1 cellular context compared by ENCODE assay signal in the genomic region with DNA sequence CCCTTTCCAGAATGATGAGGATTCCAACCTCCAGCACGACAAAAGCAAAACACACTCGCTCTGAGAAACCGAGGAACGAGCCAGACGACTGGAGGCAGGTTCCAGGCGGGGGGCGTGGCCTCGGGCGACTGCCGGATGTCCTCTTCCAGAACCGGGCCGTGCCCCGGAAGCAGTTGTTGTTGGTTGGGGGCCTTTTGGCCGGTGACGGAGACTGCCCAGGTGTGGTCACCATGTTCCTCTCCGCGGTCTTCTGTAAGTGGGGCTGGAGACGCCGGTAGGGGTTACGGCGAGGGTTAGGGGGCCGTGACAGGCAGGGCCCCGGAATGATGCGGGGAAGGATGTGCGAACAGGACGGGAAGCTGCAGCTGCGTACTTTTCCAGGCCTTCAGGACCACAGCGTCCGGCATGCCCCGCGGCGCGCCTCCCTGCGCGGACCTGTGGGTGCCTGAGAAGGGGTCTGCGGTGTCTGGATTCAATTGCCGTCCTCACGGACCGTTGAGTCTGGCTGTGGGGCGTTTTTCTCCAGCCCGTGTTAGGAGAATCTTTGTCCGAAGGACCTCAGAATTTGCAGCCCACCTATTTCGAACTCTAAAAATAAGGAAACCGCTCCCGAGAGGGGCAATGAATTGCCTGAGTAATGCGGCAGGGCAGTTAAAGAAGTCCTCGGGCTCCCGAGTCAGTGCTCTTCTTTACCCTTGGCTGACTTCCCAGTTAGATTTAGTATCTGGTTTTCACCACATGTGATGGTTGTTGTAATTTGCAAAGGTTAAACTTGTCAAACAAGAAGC.
TF ChIP-seq lines count a peak whose summit lies in the region.

A gene (plus strand): TSS at position 172 of the 788 bp plus-strand sequence. CDS start 59 bp downstream, at position 231.

TF ChIP-seq in HepG2, 621 proteins besides CTCF, POLR2A, EP300 and RAD21 (continued from another document and continues in another):
- TF ChIP-seq, protein P1, sequence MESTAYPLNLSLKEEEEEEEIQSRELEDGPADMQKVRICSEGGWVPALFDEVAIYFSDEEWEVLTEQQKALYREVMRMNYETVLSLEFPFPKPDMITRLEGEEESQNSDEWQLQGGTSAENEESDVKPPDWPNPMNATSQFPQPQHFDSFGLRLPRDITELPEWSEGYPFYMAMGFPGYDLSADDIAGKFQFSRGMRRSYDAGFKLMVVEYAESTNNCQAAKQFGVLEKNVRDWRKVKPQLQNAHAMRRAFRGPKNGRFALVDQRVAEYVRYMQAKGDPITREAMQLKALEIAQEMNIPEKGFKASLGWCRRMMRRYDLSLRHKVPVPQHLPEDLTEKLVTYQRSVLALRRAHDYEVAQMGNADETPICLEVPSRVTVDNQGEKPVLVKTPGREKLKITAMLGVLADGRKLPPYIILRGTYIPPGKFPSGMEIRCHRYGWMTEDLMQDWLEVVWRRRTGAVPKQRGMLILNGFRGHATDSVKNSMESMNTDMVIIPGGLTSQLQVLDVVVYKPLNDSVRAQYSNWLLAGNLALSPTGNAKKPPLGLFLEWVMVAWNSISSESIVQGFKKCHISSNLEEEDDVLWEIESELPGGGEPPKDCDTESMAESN (CRISPR knock-in tag; conservative IDR thresholded peaks at IDR 0.05): peak; percentile 93
- TF ChIP-seq PCBP2 (optimal IDR thresholded peaks at IDR 0.05; ENCODE audit: low read depth, low read length, poor library complexity, severe bottlenecking) (no peak), FOXA3 (CRISPR knock-in tag; IDR thresholded peaks at IDR 0.05) (peak; percentile 68; the same call in 1 of the 2 replicates), ZNF724P (CRISPR knock-in tag; IDR thresholded peaks at IDR 0.05; ENCODE audit: borderline replicate concordance) (peak; percentile 54; the same call in 1 of the 2 replicates), KLF15 (CRISPR knock-in tag; IDR thresholded peaks at IDR 0.05; ENCODE audit: borderline replicate concordance) (no peak), RFXANK (CRISPR knock-in tag; IDR thresholded peaks at IDR 0.05) (no peak; the same call in 1 of the 2 replicates), ZZZ3 (CRISPR knock-in tag; IDR thresholded peaks at IDR 0.05; ENCODE audit: borderline replicate concordance) (no peak; the same call in 1 of the 2 replicates), BHLHE40 (IDR thresholded peaks at IDR 0.05; ENCODE audit: low read length) (peak; percentile 4), ZNF282 (IDR thresholded peaks at IDR 0.05; ENCODE audit: partially characterized antibody) (no peak), DMAP1 (CRISPR knock-in tag; IDR thresholded peaks at IDR 0.05) (peak; percentile 94), TEAD2 (CRISPR knock-in tag; IDR thresholded peaks at IDR 0.05) (no peak; the same call in 1 of the 2 replicates), ELF3 (CRISPR knock-in tag; IDR thresholded peaks at IDR 0.05) (peak; percentile 94), ZSCAN22 (CRISPR knock-in tag; IDR thresholded peaks at IDR 0.05) (no peak), TAF15 (IDR thresholded peaks at IDR 0.05; ENCODE audit: low read depth, low read length, poor library complexity, severe bottlenecking) (peak; percentile 89), MEIS1 (CRISPR knock-in tag; IDR thresholded peaks at IDR 0.05; ENCODE audit: borderline replicate concordance) (no peak), ZMYM2 (CRISPR knock-in tag; IDR thresholded peaks at IDR 0.05) (0 out of 2 replicates have a peak, but pooled peaks have one; percentile 15), ZNF33B (CRISPR knock-in tag; IDR thresholded peaks at IDR 0.05) (0 out of 2 replicates have a peak, but pooled peaks have one; percentile 29), SP5 (CRISPR knock-in tag; IDR thresholded peaks at IDR 0.05; ENCODE audit: borderline replicate concordance, low read depth) (peak; percentile 75), GABPB1 (CRISPR knock-in tag; IDR thresholded peaks at IDR 0.05) (peak; percentile 100), SIN3B (IDR thresholded peaks at IDR 0.05; ENCODE audit: low read length) (peak; percentile 60; the same call in 1 of the 2 replicates)
- TF ChIP-seq, protein P2, sequence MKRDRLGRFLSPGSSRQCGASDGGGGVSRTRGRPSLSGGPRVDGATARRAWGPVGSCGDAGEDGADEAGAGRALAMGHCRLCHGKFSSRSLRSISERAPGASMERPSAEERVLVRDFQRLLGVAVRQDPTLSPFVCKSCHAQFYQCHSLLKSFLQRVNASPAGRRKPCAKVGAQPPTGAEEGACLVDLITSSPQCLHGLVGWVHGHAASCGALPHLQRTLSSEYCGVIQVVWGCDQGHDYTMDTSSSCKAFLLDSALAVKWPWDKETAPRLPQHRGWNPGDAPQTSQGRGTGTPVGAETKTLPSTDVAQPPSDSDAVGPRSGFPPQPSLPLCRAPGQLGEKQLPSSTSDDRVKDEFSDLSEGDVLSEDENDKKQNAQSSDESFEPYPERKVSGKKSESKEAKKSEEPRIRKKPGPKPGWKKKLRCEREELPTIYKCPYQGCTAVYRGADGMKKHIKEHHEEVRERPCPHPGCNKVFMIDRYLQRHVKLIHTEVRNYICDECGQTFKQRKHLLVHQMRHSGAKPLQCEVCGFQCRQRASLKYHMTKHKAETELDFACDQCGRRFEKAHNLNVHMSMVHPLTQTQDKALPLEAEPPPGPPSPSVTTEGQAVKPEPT (CRISPR knock-in tag; IDR thresholded peaks at IDR 0.05; ENCODE audit: low read depth): no peak
- TF ChIP-seq, protein P3, sequence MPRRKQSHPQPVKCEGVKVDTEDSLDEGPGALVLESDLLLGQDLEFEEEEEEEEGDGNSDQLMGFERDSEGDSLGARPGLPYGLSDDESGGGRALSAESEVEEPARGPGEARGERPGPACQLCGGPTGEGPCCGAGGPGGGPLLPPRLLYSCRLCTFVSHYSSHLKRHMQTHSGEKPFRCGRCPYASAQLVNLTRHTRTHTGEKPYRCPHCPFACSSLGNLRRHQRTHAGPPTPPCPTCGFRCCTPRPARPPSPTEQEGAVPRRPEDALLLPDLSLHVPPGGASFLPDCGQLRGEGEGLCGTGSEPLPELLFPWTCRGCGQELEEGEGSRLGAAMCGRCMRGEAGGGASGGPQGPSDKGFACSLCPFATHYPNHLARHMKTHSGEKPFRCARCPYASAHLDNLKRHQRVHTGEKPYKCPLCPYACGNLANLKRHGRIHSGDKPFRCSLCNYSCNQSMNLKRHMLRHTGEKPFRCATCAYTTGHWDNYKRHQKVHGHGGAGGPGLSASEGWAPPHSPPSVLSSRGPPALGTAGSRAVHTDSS (CRISPR knock-in tag; conservative IDR thresholded peaks at IDR 0.05): no peak
- TF ChIP-seq, protein P4, sequence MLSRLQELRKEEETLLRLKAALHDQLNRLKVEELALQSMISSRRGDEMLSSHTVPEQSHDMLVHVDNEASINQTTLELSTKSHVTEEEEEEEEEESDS (CRISPR knock-in tag; IDR thresholded peaks at IDR 0.05; ENCODE audit: borderline replicate concordance): peak; percentile 89; the same call in 1 of the 2 replicates
- TF ChIP-seq, protein P5, sequence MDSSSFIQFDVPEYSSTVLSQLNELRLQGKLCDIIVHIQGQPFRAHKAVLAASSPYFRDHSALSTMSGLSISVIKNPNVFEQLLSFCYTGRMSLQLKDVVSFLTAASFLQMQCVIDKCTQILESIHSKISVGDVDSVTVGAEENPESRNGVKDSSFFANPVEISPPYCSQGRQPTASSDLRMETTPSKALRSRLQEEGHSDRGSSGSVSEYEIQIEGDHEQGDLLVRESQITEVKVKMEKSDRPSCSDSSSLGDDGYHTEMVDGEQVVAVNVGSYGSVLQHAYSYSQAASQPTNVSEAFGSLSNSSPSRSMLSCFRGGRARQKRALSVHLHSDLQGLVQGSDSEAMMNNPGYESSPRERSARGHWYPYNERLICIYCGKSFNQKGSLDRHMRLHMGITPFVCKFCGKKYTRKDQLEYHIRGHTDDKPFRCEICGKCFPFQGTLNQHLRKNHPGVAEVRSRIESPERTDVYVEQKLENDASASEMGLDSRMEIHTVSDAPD (CRISPR knock-in tag; IDR thresholded peaks at IDR 0.05): peak; percentile 74; the same call in 1 of the 2 replicates
- TF ChIP-seq, protein P6, sequence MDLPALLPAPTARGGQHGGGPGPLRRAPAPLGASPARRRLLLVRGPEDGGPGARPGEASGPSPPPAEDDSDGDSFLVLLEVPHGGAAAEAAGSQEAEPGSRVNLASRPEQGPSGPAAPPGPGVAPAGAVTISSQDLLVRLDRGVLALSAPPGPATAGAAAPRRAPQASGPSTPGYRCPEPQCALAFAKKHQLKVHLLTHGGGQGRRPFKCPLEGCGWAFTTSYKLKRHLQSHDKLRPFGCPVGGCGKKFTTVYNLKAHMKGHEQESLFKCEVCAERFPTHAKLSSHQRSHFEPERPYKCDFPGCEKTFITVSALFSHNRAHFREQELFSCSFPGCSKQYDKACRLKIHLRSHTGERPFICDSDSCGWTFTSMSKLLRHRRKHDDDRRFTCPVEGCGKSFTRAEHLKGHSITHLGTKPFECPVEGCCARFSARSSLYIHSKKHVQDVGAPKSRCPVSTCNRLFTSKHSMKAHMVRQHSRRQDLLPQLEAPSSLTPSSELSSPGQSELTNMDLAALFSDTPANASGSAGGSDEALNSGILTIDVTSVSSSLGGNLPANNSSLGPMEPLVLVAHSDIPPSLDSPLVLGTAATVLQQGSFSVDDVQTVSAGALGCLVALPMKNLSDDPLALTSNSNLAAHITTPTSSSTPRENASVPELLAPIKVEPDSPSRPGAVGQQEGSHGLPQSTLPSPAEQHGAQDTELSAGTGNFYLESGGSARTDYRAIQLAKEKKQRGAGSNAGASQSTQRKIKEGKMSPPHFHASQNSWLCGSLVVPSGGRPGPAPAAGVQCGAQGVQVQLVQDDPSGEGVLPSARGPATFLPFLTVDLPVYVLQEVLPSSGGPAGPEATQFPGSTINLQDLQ (CRISPR knock-in tag; IDR thresholded peaks at IDR 0.05): peak; percentile 43; the same call in 1 of the 2 replicates
- TF ChIP-seq, protein P7, sequence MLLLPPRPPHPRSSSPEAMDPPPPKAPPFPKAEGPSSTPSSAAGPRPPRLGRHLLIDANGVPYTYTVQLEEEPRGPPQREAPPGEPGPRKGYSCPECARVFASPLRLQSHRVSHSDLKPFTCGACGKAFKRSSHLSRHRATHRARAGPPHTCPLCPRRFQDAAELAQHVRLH (CRISPR knock-in tag; IDR thresholded peaks at IDR 0.05; ENCODE audit: borderline replicate concordance, low read depth): peak; percentile 80; the same call in 1 of the 2 replicates
- TF ChIP-seq, protein P8, sequence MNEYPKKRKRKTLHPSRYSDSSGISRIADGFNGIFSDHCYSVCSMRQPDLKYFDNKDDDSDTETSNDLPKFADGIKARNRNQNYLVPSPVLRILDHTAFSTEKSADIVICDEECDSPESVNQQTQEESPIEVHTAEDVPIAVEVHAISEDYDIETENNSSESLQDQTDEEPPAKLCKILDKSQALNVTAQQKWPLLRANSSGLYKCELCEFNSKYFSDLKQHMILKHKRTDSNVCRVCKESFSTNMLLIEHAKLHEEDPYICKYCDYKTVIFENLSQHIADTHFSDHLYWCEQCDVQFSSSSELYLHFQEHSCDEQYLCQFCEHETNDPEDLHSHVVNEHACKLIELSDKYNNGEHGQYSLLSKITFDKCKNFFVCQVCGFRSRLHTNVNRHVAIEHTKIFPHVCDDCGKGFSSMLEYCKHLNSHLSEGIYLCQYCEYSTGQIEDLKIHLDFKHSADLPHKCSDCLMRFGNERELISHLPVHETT (CRISPR knock-in tag; conservative IDR thresholded peaks at IDR 0.05): peak; percentile 93
- TF ChIP-seq, protein P9, sequence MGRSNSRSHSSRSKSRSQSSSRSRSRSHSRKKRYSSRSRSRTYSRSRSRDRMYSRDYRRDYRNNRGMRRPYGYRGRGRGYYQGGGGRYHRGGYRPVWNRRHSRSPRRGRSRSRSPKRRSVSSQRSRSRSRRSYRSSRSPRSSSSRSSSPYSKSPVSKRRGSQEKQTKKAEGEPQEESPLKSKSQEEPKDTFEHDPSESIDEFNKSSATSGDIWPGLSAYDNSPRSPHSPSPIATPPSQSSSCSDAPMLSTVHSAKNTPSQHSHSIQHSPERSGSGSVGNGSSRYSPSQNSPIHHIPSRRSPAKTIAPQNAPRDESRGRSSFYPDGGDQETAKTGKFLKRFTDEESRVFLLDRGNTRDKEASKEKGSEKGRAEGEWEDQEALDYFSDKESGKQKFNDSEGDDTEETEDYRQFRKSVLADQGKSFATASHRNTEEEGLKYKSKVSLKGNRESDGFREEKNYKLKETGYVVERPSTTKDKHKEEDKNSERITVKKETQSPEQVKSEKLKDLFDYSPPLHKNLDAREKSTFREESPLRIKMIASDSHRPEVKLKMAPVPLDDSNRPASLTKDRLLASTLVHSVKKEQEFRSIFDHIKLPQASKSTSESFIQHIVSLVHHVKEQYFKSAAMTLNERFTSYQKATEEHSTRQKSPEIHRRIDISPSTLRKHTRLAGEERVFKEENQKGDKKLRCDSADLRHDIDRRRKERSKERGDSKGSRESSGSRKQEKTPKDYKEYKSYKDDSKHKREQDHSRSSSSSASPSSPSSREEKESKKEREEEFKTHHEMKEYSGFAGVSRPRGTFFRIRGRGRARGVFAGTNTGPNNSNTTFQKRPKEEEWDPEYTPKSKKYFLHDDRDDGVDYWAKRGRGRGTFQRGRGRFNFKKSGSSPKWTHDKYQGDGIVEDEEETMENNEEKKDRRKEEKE (IDR thresholded peaks at IDR 0.05): no peak
- TF ChIP-seq, protein P10, sequence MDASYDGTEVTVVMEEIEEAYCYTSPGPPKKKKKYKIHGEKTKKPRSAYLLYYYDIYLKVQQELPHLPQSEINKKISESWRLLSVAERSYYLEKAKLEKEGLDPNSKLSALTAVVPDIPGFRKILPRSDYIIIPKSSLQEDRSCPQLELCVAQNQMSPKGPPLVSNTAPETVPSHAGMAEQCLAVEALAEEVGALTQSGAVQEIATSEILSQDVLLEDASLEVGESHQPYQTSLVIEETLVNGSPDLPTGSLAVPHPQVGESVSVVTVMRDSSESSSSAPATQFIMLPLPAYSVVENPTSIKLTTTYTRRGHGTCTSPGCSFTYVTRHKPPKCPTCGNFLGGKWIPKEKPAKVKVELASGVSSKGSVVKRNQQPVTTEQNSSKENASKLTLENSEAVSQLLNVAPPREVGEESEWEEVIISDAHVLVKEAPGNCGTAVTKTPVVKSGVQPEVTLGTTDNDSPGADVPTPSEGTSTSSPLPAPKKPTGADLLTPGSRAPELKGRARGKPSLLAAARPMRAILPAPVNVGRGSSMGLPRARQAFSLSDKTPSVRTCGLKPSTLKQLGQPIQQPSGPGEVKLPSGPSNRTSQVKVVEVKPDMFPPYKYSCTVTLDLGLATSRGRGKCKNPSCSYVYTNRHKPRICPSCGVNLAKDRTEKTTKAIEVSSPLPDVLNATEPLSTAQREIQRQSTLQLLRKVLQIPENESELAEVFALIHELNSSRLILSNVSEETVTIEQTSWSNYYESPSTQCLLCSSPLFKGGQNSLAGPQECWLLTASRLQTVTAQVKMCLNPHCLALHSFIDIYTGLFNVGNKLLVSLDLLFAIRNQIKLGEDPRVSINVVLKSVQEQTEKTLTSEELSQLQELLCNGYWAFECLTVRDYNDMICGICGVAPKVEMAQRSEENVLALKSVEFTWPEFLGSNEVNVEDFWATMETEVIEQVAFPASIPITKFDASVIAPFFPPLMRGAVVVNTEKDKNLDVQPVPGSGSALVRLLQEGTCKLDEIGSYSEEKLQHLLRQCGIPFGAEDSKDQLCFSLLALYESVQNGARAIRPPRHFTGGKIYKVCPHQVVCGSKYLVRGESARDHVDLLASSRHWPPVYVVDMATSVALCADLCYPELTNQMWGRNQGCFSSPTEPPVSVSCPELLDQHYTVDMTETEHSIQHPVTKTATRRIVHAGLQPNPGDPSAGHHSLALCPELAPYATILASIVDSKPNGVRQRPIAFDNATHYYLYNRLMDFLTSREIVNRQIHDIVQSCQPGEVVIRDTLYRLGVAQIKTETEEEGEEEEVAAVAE (CRISPR knock-in tag; IDR thresholded peaks at IDR 0.05; ENCODE audit: borderline replicate concordance): peak; percentile 86; the same call in 1 of the 2 replicates
